8 cellular contexts compared by ENCODE assay signal in the genomic region with DNA sequence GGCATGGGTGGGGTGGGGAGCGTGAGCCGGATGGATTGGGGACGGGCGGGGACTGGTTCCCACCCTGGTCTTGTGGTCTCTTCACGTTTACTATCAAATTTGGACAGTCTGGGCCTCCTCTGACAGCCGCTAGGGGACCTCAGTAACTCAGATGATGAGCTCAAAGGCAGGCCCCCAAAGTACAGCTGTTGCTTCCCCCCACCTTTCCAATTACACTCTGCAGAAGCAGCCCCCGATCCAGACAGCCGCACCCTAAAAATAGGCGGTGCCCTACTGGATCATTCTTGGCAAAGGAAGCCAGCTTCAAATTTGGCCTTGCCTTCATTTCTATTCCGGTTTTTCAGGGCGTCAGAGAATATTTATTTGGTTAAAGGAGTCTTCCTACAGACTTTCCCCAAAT. TPM values are rescaled to one million over a fixed set of nuclear protein-coding genes. Genes with fewer than 3 reads are reported as not detected.
A peak's percentile ranks its signal among the peaks of the same experiment; 100 is the strongest.
DNase-seq lines count a peak whose midpoint lies in the region; ATAC-seq and TF ChIP-seq lines count a peak whose summit lies in the region.

No MANE protein-coding gene starts in this region.

- no peaks in the 10 kb centered on the region for H3K9me3 Mint-ChIP-seq in HFFc6

- H3K4me1 Mint-ChIP-seq in HFFc6 (ENCODE audit: low read depth), result peaks cover 14% of the 10 kb centered on the region

- H3K27me3 Mint-ChIP-seq in HFFc6 (ENCODE audit: insufficient read depth), result peaks cover 15% of the 10 kb centered on the region

- no peak overlapping the region for H3K27ac Mint-ChIP-seq in HFFc6

- H3K36me3 Mint-ChIP-seq in HFFc6 (ENCODE audit: low read depth), result no peaks in the 10 kb centered on the region

- ATAC-seq in left cardiac atrium (peak in 1 of 2 donors; percentile 1), GM19452 (IDR thresholded peaks at IDR 0.05; ENCODE audit: unreplicated experiment) (no peak)

- intact Hi-C loops in left cardiac atrium (cut with DNase I) (loop anchor here (5.0 to 10.0 kb wide), 4 partner anchors 104 to 226 kb away; no protein-coding TSS in a partner anchor), posterior cingulate gyrus (cut with DNase I) (loop anchor here (10.0 kb wide), 2 partner anchors 54 to 194 kb away; no protein-coding TSS in a partner anchor)

- DNase-seq in AG09319 (ENCODE audit: extremely low read depth, low read depth) (no peak), HFFc6 (no peak), left cardiac atrium (peak; percentile 61), NCI-H524 treated with DMSO at 0.1 percent for 48 hours (lab: John Stamatoyannopoulos, UW) (no peak), posterior cingulate gyrus (no peak)
- peak; percentile 55 for DNase-seq in activated CD8-positive, alpha-beta memory T cell treated with anti-CD3 and anti-CD28 coated beads, Interleukin-2, amount 50 U/mL, for 4 hours
- peak; percentile 22 to 27 for DNase-seq in stimulated activated CD8-positive, alpha-beta memory T cell treated with anti-CD3 and anti-CD28 coated beads, Interleukin-15, amount 100 ng/mL, for 48 hours (ENCODE audit: low read depth in 2 of 2)

- H3K4me3 Mint-ChIP-seq in HFFc6, result no peak overlapping the region

- peak; percentile 36 for TF ChIP-seq CTCF in AG09319 (IDR thresholded peaks at IDR 0.05; ENCODE audit: low read depth, low read length)
- peak; percentile 6; the same call in 1 of the 2 replicates for TF ChIP-seq CTCF in HFFc6 (IDR thresholded peaks at IDR 0.05)

RNA-seq across cellular contexts. Expression of gene FOXO1, which starts 1.9 kb away (rescaled TPM):
- total RNA-seq in HFFc6 (2021; fragmentation: NEBNext Ultra II Directional; extraction: Animal tissue kit (Norgen Biotek cat#: 25700)), result 1 to 10 TPM in 1 of 6 experiments, under 1 TPM in 5; 0.48 to 1.1 (median 0.63) TPM
- 10 to 100 TPM; 22.9 to 31.5 TPM for total RNA-seq in left cardiac atrium

Comparison
In these comparisons a context has a peak if more than half of its experiments do, and no peak if none do; other contexts are left out.
1. DNase-seq: peak in activated CD8-positive, alpha-beta memory T cell treated with anti-CD3 and anti-CD28 coated beads, Interleukin-2, amount 50 U/mL, for 4 hours (single experiment), left cardiac atrium (single experiment) and stimulated activated CD8-positive, alpha-beta memory T cell treated with anti-CD3 and anti-CD28 coated beads, Interleukin-15, amount 100 ng/mL, for 48 hours (2 of 2); none in AG09319 (single experiment), HFFc6 (single experiment), NCI-H524 treated with DMSO at 0.1 percent for 48 hours (single experiment) and posterior cingulate gyrus (0 of 10).
2. RNA of gene FOXO1, which starts 1.9 kb away (total RNA-seq): 22.9 to 31.5 TPM in left cardiac atrium; 0.48 to 1.1 TPM in HFFc6; every median in the first group is over 10 times any median in the second.